ENCODE assay signal across 9 cellular contexts in genomic region chr19:6100284-6100915, GRCh38. TPM values are rescaled to one million over a fixed set of nuclear protein-coding genes. Genes with fewer than 3 reads are reported as not detected.
DNase-seq lines count a peak whose midpoint lies in the region; ATAC-seq and TF ChIP-seq lines count a peak whose summit lies in the region.
"Had no signal": no experiment of that assay in that cellular context is flagged by ENCODE, and none has a peak within 500 bp of the region (broad histone marks: within the 10 kb centered on the region; RNA-seq: fewer than 3 reads in every experiment).

No MANE protein-coding gene starts in this region.

- H3K36me3 Mint-ChIP-seq in activated CD4-positive, alpha-beta T cell treated with anti-CD3 and anti-CD28 coated beads, Interleukin-2, amount 10 ng/mL, durations not matched to agents 24 days and 14 days (ENCODE audit: low read depth) = peaks cover 9% of the 10 kb centered on the region

- peaks cover 7% of the 10 kb centered on the region for H3K9me3 Mint-ChIP-seq in activated CD4-positive, alpha-beta T cell treated with anti-CD3 and anti-CD28 coated beads, Interleukin-2, amount 10 ng/mL, durations not matched to agents 24 days and 14 days

- H3K4me3 Mint-ChIP-seq in activated CD4-positive, alpha-beta T cell treated with anti-CD3 and anti-CD28 coated beads, Interleukin-2, amount 10 ng/mL, durations not matched to agents 24 days and 14 days = peak overlapping the region; percentile 66

- H3K27me3 Mint-ChIP-seq in activated CD4-positive, alpha-beta T cell treated with anti-CD3 and anti-CD28 coated beads, Interleukin-2, amount 10 ng/mL, durations not matched to agents 24 days and 14 days = no peaks in the 10 kb centered on the region

- TF ChIP-seq POLR2A in uterus (IDR thresholded peaks at IDR 0.05) = no peak

- WGBS in lung, 2 donors = 14 to 49% methylated on average over 16 of the region's 16 CpGs

- H3K9me3 ChIP-seq in lung (ENCODE audit: control insufficient read depth in 2 of 2, insufficient read depth in 1 of 2, low read length in 1 of 2) (no peaks in the 10 kb centered on the region), uterus (no peaks in the 10 kb centered on the region)

- ATAC-seq in lung (ENCODE audit: insufficient read depth, low FRiP score) (peak; percentile 38), GM19035 (IDR thresholded peaks at IDR 0.05; ENCODE audit: unreplicated experiment) (no peak)

- H3K27me3 ChIP-seq in lung (ENCODE audit: control insufficient read depth, insufficient read depth) (no peaks in the 10 kb centered on the region), uterus (no peaks in the 10 kb centered on the region)

- H3K4me1 Mint-ChIP-seq in activated CD4-positive, alpha-beta T cell treated with anti-CD3 and anti-CD28 coated beads, Interleukin-2, amount 10 ng/mL, durations not matched to agents 24 days and 14 days = peaks cover 13% of the 10 kb centered on the region

- H3K4me3 ChIP-seq in lung (no peak overlapping the region), uterus (no peak overlapping the region)

- H3K27ac Mint-ChIP-seq in activated CD4-positive, alpha-beta T cell treated with anti-CD3 and anti-CD28 coated beads, Interleukin-2, amount 10 ng/mL, durations not matched to agents 24 days and 14 days = peak overlapping the region; percentile 85

- intact Hi-C loops in activated CD4-positive, alpha-beta T cell treated with anti-CD3 and anti-CD28 coated beads, Interleukin-2, amount 10 ng/mL, durations not matched to agents 24 days and 14 days (cut with micrococcal nuclease) = no loop called here
- intact Hi-C loops in uterus (cut with DNase I; ENCODE audit: low total_unique reads) = no loop called here

- TF ChIP-seq CTCF in lung (IDR thresholded peaks at IDR 0.05; ENCODE audit: control extremely low read depth, extremely low read depth) = no peak
- TF ChIP-seq CTCF in uterus (IDR thresholded peaks at IDR 0.05) = no peak

- DNase-seq in activated CD4-positive, alpha-beta T cell treated with anti-CD3 and anti-CD28 coated beads, Interleukin-2, amount 10 ng/mL, durations not matched to agents 24 days and 14 days = peak; percentile 76
- DNase-seq in activated CD4-positive, alpha-beta T cell treated with anti-CD3 and anti-CD28 coated beads, Interleukin-2, amount 50 U/mL, for 1 hour = no peak
- DNase-seq in activated gamma-delta T cell treated with anti-CD3 and anti-CD28 coated beads, Interleukin-2, amount 50 U/mL, for 16 hours (ENCODE audit: low read depth) = peak; percentile 25
- DNase-seq in lung (ENCODE audit: low spot score) (no peak), uterus (no peak), HPDE6-E6E7 (ENCODE audit: extremely low spot score) (no peak), cortex of kidney (lab: John Stamatoyannopoulos, UW) (no peak)

- no peaks in the 10 kb centered on the region for H3K36me3 ChIP-seq in lung (ENCODE audit: control insufficient read depth in 2 of 2, insufficient read depth in 2 of 2, low read length in 2 of 2)
- no peaks in the 10 kb centered on the region for H3K36me3 ChIP-seq in uterus

- H3K4me1 ChIP-seq in lung (ENCODE audit: control insufficient read depth in 2 of 2, insufficient read depth in 2 of 2, low read length in 2 of 2) (peaks cover 13 to 20% of the 10 kb centered on the region in 2 donors), uterus (peaks cover 0 to 23% of the 10 kb centered on the region in 2 donors)

- H3K27ac ChIP-seq in lung (ENCODE audit: low read depth in 1 of 2, low read length in 1 of 2) (peak overlapping the region in 1 of 2 donors; percentile 78), uterus (peak overlapping the region; percentile 72 to 73)
- H3K27ac ChIP-seq: VCaP had no signal

RNA-seq across cellular contexts. Expression of gene RFX2, which starts 9.9 kb away (rescaled TPM):
- total RNA-seq in activated CD4-positive, alpha-beta T cell treated with anti-CD3 and anti-CD28 coated beads, Interleukin-2, amount 10 ng/mL, durations not matched to agents 24 days and 14 days = 10.5 and 10.7 TPM in 2 replicates
- 10 to 100 TPM; 22.6 to 54.2 TPM for total RNA-seq in lung
- polyA plus RNA-seq in lung = 10 to 100 TPM; 13.1 to 17.3 TPM
- 10 to 100 TPM; 10.5 to 77.9 (median 22.8) TPM for total RNA-seq in uterus

RNA-seq across cellular contexts. Expression of gene ACSBG2, which starts 35.1 kb away (rescaled TPM):
- not detected in 2 replicates for total RNA-seq in activated CD4-positive, alpha-beta T cell treated with anti-CD3 and anti-CD28 coated beads, Interleukin-2, amount 10 ng/mL, durations not matched to agents 24 days and 14 days
- total RNA-seq in lung = under 1 TPM in 1 of 2 donors, not detected in 1; 0.12 TPM
- under 1 TPM in 1 of 2 donors, not detected in 1; 0.12 TPM for polyA plus RNA-seq in lung
- total RNA-seq in uterus = not detected

Comparison
In these comparisons a context has a peak if more than half of its experiments do, and no peak if none do; other contexts are left out.
1. DNase-seq: peak in activated CD4-positive, alpha-beta T cell treated with anti-CD3 and anti-CD28 coated beads, Interleukin-2, amount 10 ng/mL, durations not matched to agents 24 days and 14 days (single experiment) and activated gamma-delta T cell treated with anti-CD3 and anti-CD28 coated beads, Interleukin-2, amount 50 U/mL, for 16 hours (single experiment); none in activated CD4-positive, alpha-beta T cell treated with anti-CD3 and anti-CD28 coated beads, Interleukin-2, amount 50 U/mL, for 1 hour (single experiment), lung (single experiment), uterus (0 of 2), HPDE6-E6E7 (single experiment) and cortex of kidney (single experiment).